13 cellular contexts compared by ENCODE assay signal in the genomic region with DNA sequence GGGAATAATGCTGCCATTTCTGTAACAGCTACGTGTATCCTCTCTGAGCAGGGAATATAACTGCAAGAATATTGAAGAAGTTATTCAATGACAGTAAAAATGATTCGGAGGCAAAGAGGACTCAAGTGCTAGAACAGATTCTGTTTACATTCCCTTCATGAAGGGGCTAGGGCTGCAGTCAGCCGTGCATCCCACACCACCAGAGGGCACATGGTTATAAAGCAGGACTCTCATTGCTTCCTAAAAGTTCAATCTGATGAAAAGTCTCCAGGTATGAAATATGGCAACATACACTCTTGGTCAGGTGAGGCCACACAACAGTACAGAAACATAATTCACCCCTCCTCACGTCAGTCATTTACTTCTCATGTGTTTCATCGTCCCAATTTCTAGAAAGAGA. TPM values are rescaled to one million over a fixed set of nuclear protein-coding genes. Genes with fewer than 3 reads are reported as not detected.
DNase-seq lines count a peak whose midpoint lies in the region; ATAC-seq, FAIRE-seq and TF ChIP-seq lines count a peak whose summit lies in the region.
"Had no signal": no experiment of that assay in that cellular context is flagged by ENCODE, and none has a peak within 500 bp of the region (broad histone marks: within the 10 kb centered on the region; RNA-seq: fewer than 3 reads in every experiment).

No MANE protein-coding gene starts in this region.

- CTCF ChIA-PET in activated CD8-positive, alpha-beta T cell treated with anti-CD3 and anti-CD28 coated beads, Interleukin-2, amount 10 ng/mL, durations not matched to agents 7 days and 5 days (lab: Charles Lee): interaction anchor here (1.0 kb wide), 1 partner anchor 13 kb away, joined by 3 read pairs; no protein-coding TSS in a partner anchor

- H3K27me3 ChIP-seq in BE2C: no peaks in the 10 kb centered on the region
- H3K27me3 ChIP-seq in kidney epithelial cell (ENCODE audit: control insufficient read depth, insufficient read depth, low read length): no peaks in the 10 kb centered on the region
- no peaks in the 10 kb centered on the region for H3K27me3 ChIP-seq in prostate gland (replicated peaks; ENCODE audit: insufficient read depth)
- H3K27me3 ChIP-seq: SJSA1 had no signal

- ATAC-seq in activated CD8-positive, alpha-beta T cell treated with anti-CD3 and anti-CD28 coated beads, Interleukin-2, amount 10 ng/mL, durations not matched to agents 7 days and 5 days: no peak
- no peak for ATAC-seq in GM21390 (IDR thresholded peaks at IDR 0.05; ENCODE audit: unreplicated experiment)

- TF ChIP-seq CTCF in BE2C (IDR thresholded peaks at IDR 0.05; ENCODE audit: low read depth, low read length) (peak; percentile 42; the same call in 1 of the 2 replicates), kidney epithelial cell (IDR thresholded peaks at IDR 0.05; ENCODE audit: insufficient read depth, low read length, poor library complexity, severe bottlenecking) (peak; percentile 61), prostate gland (IDR thresholded peaks at IDR 0.05) (peak in 1 of 4 experiments; percentile 17)

- H3K4me3 ChIP-seq in BE2C (ENCODE audit: low read depth, low read length): no peak overlapping the region
- no peak overlapping the region for H3K4me3 ChIP-seq in kidney epithelial cell (ENCODE audit: low read depth, low read length)
- H3K4me3 ChIP-seq in prostate gland: no peak overlapping the region
- H3K4me3 ChIP-seq: psoas muscle, SJSA1 had no signal

- H3K4me3 Mint-ChIP-seq in activated CD8-positive, alpha-beta T cell treated with anti-CD3 and anti-CD28 coated beads, Interleukin-2, amount 10 ng/mL, durations not matched to agents 7 days and 5 days: no peak overlapping the region

- FAIRE-seq in GM18507 (lab: Jason Lieb, UNC): peak; percentile 59

- peaks cover 54% of the 10 kb centered on the region for H3K36me3 Mint-ChIP-seq in activated CD8-positive, alpha-beta T cell treated with anti-CD3 and anti-CD28 coated beads, Interleukin-2, amount 10 ng/mL, durations not matched to agents 7 days and 5 days (ENCODE audit: low read depth)

- H3K4me1 ChIP-seq in BE2C (no peaks in the 10 kb centered on the region), prostate gland (replicated peaks) (no peaks in the 10 kb centered on the region)
- H3K4me1 ChIP-seq: psoas muscle had no signal

- no peaks in the 10 kb centered on the region for H3K9me3 Mint-ChIP-seq in activated CD8-positive, alpha-beta T cell treated with anti-CD3 and anti-CD28 coated beads, Interleukin-2, amount 10 ng/mL, durations not matched to agents 7 days and 5 days (ENCODE audit: insufficient read depth)

- 70% methylated on average over 5 of the region's 5 CpGs for WGBS in prostate gland

- intact Hi-C loops in prostate gland (cut with DNase I): loop anchor here (5.0 kb wide), 1 partner anchor 58 kb away; no protein-coding TSS in a partner anchor

- no peaks in the 10 kb centered on the region for H3K27me3 Mint-ChIP-seq in activated CD8-positive, alpha-beta T cell treated with anti-CD3 and anti-CD28 coated beads, Interleukin-2, amount 10 ng/mL, durations not matched to agents 7 days and 5 days (ENCODE audit: low read depth)

- TF ChIP-seq POLR2A in prostate gland (IDR thresholded peaks at IDR 0.05): no peak

- POLR2A ChIA-PET in activated CD8-positive, alpha-beta T cell treated with anti-CD3 and anti-CD28 coated beads, Interleukin-2, amount 10 ng/mL, durations not matched to agents 7 days and 5 days (lab: Charles Lee): no interaction called here

- peaks cover 29% of the 10 kb centered on the region for H3K36me3 ChIP-seq in BE2C
- peaks cover 4% of the 10 kb centered on the region for H3K36me3 ChIP-seq in kidney epithelial cell (ENCODE audit: control insufficient read depth, insufficient read depth, low read length)
- H3K36me3 ChIP-seq in prostate gland: peaks cover 2 to 3% of the 10 kb centered on the region in 2 donors

- no peaks in the 10 kb centered on the region for H3K9me3 ChIP-seq in BE2C
- no peaks in the 10 kb centered on the region for H3K9me3 ChIP-seq in prostate gland
- H3K9me3 ChIP-seq: psoas muscle, SJSA1 had no signal

- no peak for DNase-seq in BE2C
- DNase-seq in GM18507 (ENCODE audit: extremely low spot score, insufficient read length, low read depth): no peak
- DNase-seq in activated CD8-positive, alpha-beta T cell treated with anti-CD3 and anti-CD28 coated beads, Interleukin-2, amount 10 ng/mL, durations not matched to agents 7 days and 5 days: peak; percentile 33
- no peak for DNase-seq in kidney epithelial cell (ENCODE audit: low read depth)
- no peak for DNase-seq in cerebellum (ENCODE audit: low spot score)
- DNase-seq in hippocampal formation (lab: John Stamatoyannopoulos, UW): no peak
- no peak for DNase-seq in prostate gland (ENCODE audit: low spot score)
- DNase-seq: activated T-cell treated with anti-CD3 and anti-CD28 coated beads, Interleukin-2, amount 50 U/mL, for 48 hours; head of caudate nucleus; MV-4-11; psoas muscle had no signal

- H3K27ac Mint-ChIP-seq in activated CD8-positive, alpha-beta T cell treated with anti-CD3 and anti-CD28 coated beads, Interleukin-2, amount 10 ng/mL, durations not matched to agents 7 days and 5 days: no peak overlapping the region

- no peaks in the 10 kb centered on the region for H3K4me1 Mint-ChIP-seq in activated CD8-positive, alpha-beta T cell treated with anti-CD3 and anti-CD28 coated beads, Interleukin-2, amount 10 ng/mL, durations not matched to agents 7 days and 5 days (ENCODE audit: low read depth)

- H3K27ac ChIP-seq in prostate gland: no peak overlapping the region
- H3K27ac ChIP-seq: psoas muscle, SJSA1 had no signal

RNA-seq across cellular contexts. Expression of gene TCHP, which starts 34.0 kb away (rescaled TPM):
- polyA plus RNA-seq in BE2C (2012; ENCODE audit: insufficient read depth, insufficient read length, low read depth): 67.4 TPM
- total RNA-seq in activated CD8-positive, alpha-beta T cell treated with anti-CD3 and anti-CD28 coated beads, Interleukin-2, amount 10 ng/mL, durations not matched to agents 7 days and 5 days: 10 to 100 TPM; 31.0 to 33.3 TPM
- 13.0 and 15.0 TPM in 2 replicates for total RNA-seq in kidney epithelial cell
- 10.6 TPM for total RNA-seq in cerebellum
- total RNA-seq in prostate gland: 10 to 100 TPM; 18.9 to 26.3 TPM

RNA-seq across cellular contexts. Expression of gene GLTP, which starts 53.7 kb away (rescaled TPM):
- 29.7 TPM for polyA plus RNA-seq in BE2C (2012; ENCODE audit: insufficient read depth, insufficient read length, low read depth)
- 10 to 100 TPM; 19.9 to 20.9 TPM for total RNA-seq in activated CD8-positive, alpha-beta T cell treated with anti-CD3 and anti-CD28 coated beads, Interleukin-2, amount 10 ng/mL, durations not matched to agents 7 days and 5 days
- 38.4 and 48.4 TPM in 2 replicates for total RNA-seq in kidney epithelial cell
- total RNA-seq in cerebellum: 14.0 TPM
- 10 to 100 TPM; 67.2 to 87.1 TPM for total RNA-seq in prostate gland
